In genomic region chr2:178395295-178395694, GRCh38 we compare ENCODE assay signal across 21 cellular contexts.
"Had no signal": no experiment of that assay in that cellular context is flagged by ENCODE, and none has a peak within 500 bp of the region (broad histone marks: within the 10 kb centered on the region; RNA-seq: fewer than 3 reads in every experiment).

No MANE protein-coding gene starts in this region.

- H3K4me1 ChIP-seq: SJCRH30 had no signal

- DNase-seq: Karpas-422, KG1, MM.1S, NCI-H1092 treated with DMSO at 0.1 percent for 48 hours, NCI-H1436, NCI-H187, NCI-H2029, NCI-H2081 treated with DMSO at 0.1 percent for 48 hours, NCI-H2171, NCI-H226, NCI-H446, NCI-H510A, NCI-H524 treated with DMSO at 0.1 percent for 48 hours, PC-3, SHP77 treated with DMSO at 0.1 percent for 48 hours, T-helper 1 cell had no signal

- H3K36me3 ChIP-seq: SJCRH30 had no signal

- H3K27me3 ChIP-seq: SJCRH30 had no signal

- H3K4me3 ChIP-seq: SJCRH30 had no signal

- H3K27ac ChIP-seq: HL-60, RWPE1, SJCRH30 had no signal

- H3K9me3 ChIP-seq: SJCRH30 had no signal

- ATAC-seq: Panc1, PC-3, SK-N-SH treated with all-trans-retinoic acid at 6 μM for 48 hours had no signal
